Comparison of ENCODE assay signal across 12 cellular contexts in the genomic region with DNA sequence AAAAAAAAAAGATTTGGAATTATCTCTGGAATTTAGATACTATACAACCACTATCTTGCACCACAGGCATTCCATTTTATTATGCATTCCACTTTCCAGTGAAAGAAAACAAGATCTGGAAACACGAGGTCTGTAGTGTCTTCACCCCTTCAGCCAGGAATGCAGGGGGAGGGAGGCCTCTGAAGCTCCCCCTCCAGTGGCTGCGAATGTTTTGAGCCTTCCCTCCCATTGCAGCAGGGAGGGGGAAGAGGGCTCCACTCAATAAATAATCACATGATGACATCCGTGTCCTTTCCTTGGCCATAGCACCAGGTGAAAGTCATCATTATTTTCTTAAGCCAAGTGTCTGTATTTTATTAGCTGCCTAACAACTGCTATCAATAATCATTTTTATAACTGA. TPM values are rescaled to one million over a fixed set of nuclear protein-coding genes. Genes with fewer than 3 reads are reported as not detected.
DNase-seq lines count a peak whose midpoint lies in the region; ATAC-seq, FAIRE-seq and TF ChIP-seq lines count a peak whose summit lies in the region.
"Had no signal": no experiment of that assay in that cellular context is flagged by ENCODE, and none has a peak within 500 bp of the region (broad histone marks: within the 10 kb centered on the region; RNA-seq: fewer than 3 reads in every experiment).

No MANE protein-coding gene starts in this region.

- H3K27ac ChIP-seq in endodermal cell (ENCODE audit: low read depth, low read length) (no peak overlapping the region), mesendoderm (ENCODE audit: low read depth, low read length) (no peak overlapping the region), tibial nerve (no peak overlapping the region), left lung (no peak overlapping the region)
- H3K27ac ChIP-seq: foreskin keratinocyte, HL-60 had no signal

- H3K27me3 Mint-ChIP-seq in endodermal cell (ENCODE audit: insufficient read depth) (peaks cover 4% of the 10 kb centered on the region), T-cell (no peaks in the 10 kb centered on the region)

- H3K27me3 ChIP-seq in endodermal cell (ENCODE audit: control insufficient read depth, insufficient read depth, low read length, poor library complexity, severe bottlenecking) (no peaks in the 10 kb centered on the region), mesendoderm (ENCODE audit: insufficient read depth, low read length, poor library complexity) (no peaks in the 10 kb centered on the region), tibial nerve (no peaks in the 10 kb centered on the region), left lung (no peaks in the 10 kb centered on the region)
- H3K27me3 ChIP-seq: foreskin keratinocyte had no signal

- TF ChIP-seq POLR2A in tibial nerve (IDR thresholded peaks at IDR 0.05), result no peak

- TF ChIP-seq CTCF in endodermal cell (conservative IDR thresholded peaks at IDR 0.05) (no peak), tibial nerve (IDR thresholded peaks at IDR 0.05) (no peak), left lung (IDR thresholded peaks at IDR 0.05) (no peak)

- no peak for FAIRE-seq in urothelium cell line (lab: Jason Lieb, UNC)

- H3K36me3 Mint-ChIP-seq in endodermal cell (ENCODE audit: low read depth), result peaks cover 1% of the 10 kb centered on the region
- peaks cover 5% of the 10 kb centered on the region for H3K36me3 Mint-ChIP-seq in T-cell

- DNase-seq in Right ventricle myocardium inferior (ENCODE audit: missing footprints) (no peak), cardiac septum (ENCODE audit: low spot score) (no peak), endodermal cell (peak; percentile 63), mesendoderm (peak; percentile 80), urothelium cell line (ENCODE audit: low spot score) (peak; percentile 70), T-cell (no peak), tibial nerve (ENCODE audit: low spot score in 2 of 2) (no peak), left lung (no peak)
- DNase-seq: foreskin keratinocyte, GDM1, T-helper 9 cell had no signal

- H3K9ac ChIP-seq in endodermal cell (ENCODE audit: extremely low read depth, low read length, poor library complexity, severe bottlenecking) (no peak overlapping the region), mesendoderm (ENCODE audit: low read length) (no peak overlapping the region)

- no peak overlapping the region for H4K8ac ChIP-seq in mesendoderm (ENCODE audit: low read depth, low read length)

- H3K56ac ChIP-seq in mesendoderm (ENCODE audit: low read length), result no peak overlapping the region

- H3K9me3 ChIP-seq in endodermal cell (ENCODE audit: control insufficient read depth, low read length), result peaks cover 33% of the 10 kb centered on the region
- peaks cover 0 to 13% (median 0%) of the 10 kb centered on the region in 4 donors for H3K9me3 ChIP-seq in tibial nerve
- H3K9me3 ChIP-seq in left lung, result peaks cover 0 to 7% of the 10 kb centered on the region in 2 donors

- H2BK5ac ChIP-seq in mesendoderm (ENCODE audit: low read length), result no peak overlapping the region

- no peak overlapping the region for H3K18ac ChIP-seq in mesendoderm (ENCODE audit: low read length)

- H3K4me2 ChIP-seq in mesendoderm (ENCODE audit: low read length), result no peak overlapping the region

- no peaks in the 10 kb centered on the region for H3K79me2 ChIP-seq in mesendoderm (ENCODE audit: control insufficient read depth, insufficient read depth, low read length)

- no peak overlapping the region for H3K23ac ChIP-seq in mesendoderm (ENCODE audit: low read length)

- intact Hi-C loops in Right ventricle myocardium inferior (cut with DNase I) (no loop called here), cardiac septum (cut with DNase I) (loop anchor here (5.0 kb wide), 1 partner anchor 37 kb away; a partner anchor contains a TSS), left lung (cut with DNase I) (no loop called here)

- ATAC-seq in Right ventricle myocardium inferior (peak; percentile 38), T-cell (replicated peaks in 1 of 4) (no peak), left lung (no peak)
- ATAC-seq: foreskin keratinocyte had no signal

- no peak overlapping the region for H2BK15ac ChIP-seq in mesendoderm (replicated peaks; ENCODE audit: low read depth)

- H3K4me3 ChIP-seq in endodermal cell (ENCODE audit: low read length), result no peak overlapping the region
- no peak overlapping the region for H3K4me3 ChIP-seq in mesendoderm (ENCODE audit: low read length)
- no peak overlapping the region for H3K4me3 ChIP-seq in tibial nerve
- no peak overlapping the region for H3K4me3 ChIP-seq in left lung

- H3K9me3 Mint-ChIP-seq in endodermal cell (peaks cover 23% of the 10 kb centered on the region), T-cell (peaks cover 0 to 9% (median 9%) of the 10 kb centered on the region in 3 donors)

- no peak overlapping the region for H3K4ac ChIP-seq in mesendoderm (ENCODE audit: low read depth, low read length)

- H2AK5ac ChIP-seq in mesendoderm (ENCODE audit: low read length), result no peak overlapping the region

- peaks cover 10% of the 10 kb centered on the region for H3K4me1 ChIP-seq in endodermal cell (ENCODE audit: control insufficient read depth, insufficient read depth, low read length)
- H3K4me1 ChIP-seq in mesendoderm (ENCODE audit: control insufficient read depth, low read depth, low read length), result no peaks in the 10 kb centered on the region
- H3K4me1 ChIP-seq in tibial nerve, result peaks cover 0 to 23% (median 0%) of the 10 kb centered on the region in 4 donors
- no peaks in the 10 kb centered on the region for H3K4me1 ChIP-seq in left lung

- TF ChIP-seq EP300 in tibial nerve (IDR thresholded peaks at IDR 0.05), result no peak

- CTCF ChIA-PET in T-cell (lab: Charles Lee), result interaction anchor here (0.6 to 0.7 kb wide), 2 partner anchors 91 to 937 kb away, joined by 4 to 5 read pairs; no protein-coding TSS in a partner anchor

- POLR2A ChIA-PET in T-cell (lab: Charles Lee), result no interaction called here

- no peak overlapping the region for H4K5ac ChIP-seq in mesendoderm (ENCODE audit: low read length)

- peaks cover 26% of the 10 kb centered on the region for H3K4me1 Mint-ChIP-seq in endodermal cell
- H3K4me1 Mint-ChIP-seq in T-cell, result no peaks in the 10 kb centered on the region

- H3K27ac Mint-ChIP-seq in endodermal cell (no peak overlapping the region), T-cell (no peak overlapping the region)

- H3K4me3 Mint-ChIP-seq in endodermal cell, result no peak overlapping the region
- H3K4me3 Mint-ChIP-seq in T-cell, result no peak overlapping the region

- no peaks in the 10 kb centered on the region for H3K36me3 ChIP-seq in endodermal cell (ENCODE audit: control insufficient read depth, insufficient read depth, low read length)
- peaks cover 2% of the 10 kb centered on the region for H3K36me3 ChIP-seq in mesendoderm (ENCODE audit: control insufficient read depth, insufficient read depth, low read length)
- H3K36me3 ChIP-seq in tibial nerve, result no peaks in the 10 kb centered on the region
- no peaks in the 10 kb centered on the region for H3K36me3 ChIP-seq in left lung

- no peak overlapping the region for H2BK120ac ChIP-seq in mesendoderm (ENCODE audit: low read depth, low read length)

- WGBS in endodermal cell (ENCODE audit: insufficient coverage in 1 of 2, insufficient read length in 1 of 2), 2 experiments, result 17 to 55% methylated on average over 2 to 3 of the region's 3 CpGs
- WGBS in mesendoderm (ENCODE audit: extremely low coverage, insufficient coverage, low lambda C conversion rate), result no CpG with 5 or more reads among the region's 3 CpGs
- 10 to 29% methylated on average over 3 of the region's 3 CpGs for WGBS in tibial nerve, 2 donors

- H3K79me1 ChIP-seq in mesendoderm (ENCODE audit: low read length), result no peaks in the 10 kb centered on the region

RNA-seq across cellular contexts. Expression of a gene that starts 38.7 kb away (rescaled TPM):
- 243 TPM for total RNA-seq in Right ventricle myocardium inferior
- total RNA-seq in cardiac septum, result 116 TPM
- 1 to 10 TPM; 1.6 to 4.2 TPM for total RNA-seq in endodermal cell
- 7.4 TPM for polyA plus RNA-seq in endodermal cell (2013, experiment 1 of 2)
- 7.8 TPM for polyA plus RNA-seq in endodermal cell (2013, experiment 2 of 2)
- 3.0 TPM for polyA plus RNA-seq in mesendoderm (2013, experiment 1 of 2)
- polyA plus RNA-seq in mesendoderm (2013, experiment 2 of 2), result 3.0 TPM
- total RNA-seq in T-cell, result 1 to 10 TPM in 3 of 5 donors, under 1 TPM in 2; 0.25 to 3.1 (median 1.1) TPM
- total RNA-seq in tibial nerve, result under 1 TPM in 1 of 4 donors, not detected in 3; under 0.01 TPM
- total RNA-seq in left lung, result 1 to 10 TPM in 1 of 2 donors, under 1 TPM in 1; 0.60 to 1.2 TPM

Comparison
In these comparisons a context has a peak if more than half of its experiments do, and no peak if none do; other contexts are left out.
1. DNase-seq: peak in endodermal cell (single experiment), mesendoderm (single experiment) and urothelium cell line (single experiment); none in Right ventricle myocardium inferior (single experiment), cardiac septum (single experiment), T-cell (0 of 34), tibial nerve (0 of 2) and left lung (0 of 2).
2. RNA of a gene that starts 38.7 kb away (total RNA-seq): 243 TPM in Right ventricle myocardium inferior (single experiment) and 116 TPM in cardiac septum (single experiment); 1.6 to 4.2 TPM in endodermal cell, 0.60 to 1.2 TPM in left lung, 0.25 to 3.1 TPM in T-cell and under 0.01 TPM in tibial nerve; every median in the first group is over 10 times any median in the second.